In genomic region chr14:104880584-104881210, GRCh38 we compare ENCODE assay signal across 17 cellular contexts. TPM values are rescaled to one million over a fixed set of nuclear protein-coding genes. Genes with fewer than 3 reads are reported as not detected.
"Had no signal": no experiment of that assay in that cellular context is flagged by ENCODE, and none has a peak within 500 bp of the region (broad histone marks: within the 10 kb centered on the region; RNA-seq: fewer than 3 reads in every experiment).

No MANE protein-coding gene starts in this region.

- H3K4me3 Mint-ChIP-seq: activated CD4-positive, alpha-beta memory T cell treated with anti-CD3 and anti-CD28 coated beads for 36 hours; activated CD8-positive, alpha-beta memory T cell treated with anti-CD3 and anti-CD28 coated beads, Interleukin-2, amount 10 ng/mL, durations not matched to agents 7 days and 5 days; activated naive CD8-positive, alpha-beta T cell treated with anti-CD3 and anti-CD28 coated beads, Interleukin-2, amount 10 ng/mL, durations not matched to agents 7 days and 5 days; natural killer cell; stimulated activated naive CD8-positive, alpha-beta T cell treated with anti-CD3 and anti-CD28 coated beads, Interleukin-15, Interleukin-2, amounts not matched to agents 100 ng/mL and 50 ng/mL, for 24 hours had no signal

- H3K27me3 Mint-ChIP-seq: activated CD4-positive, alpha-beta memory T cell treated with anti-CD3 and anti-CD28 coated beads for 36 hours; activated CD8-positive, alpha-beta memory T cell treated with anti-CD3 and anti-CD28 coated beads, Interleukin-2, amount 10 ng/mL, durations not matched to agents 7 days and 5 days; activated naive CD8-positive, alpha-beta T cell treated with anti-CD3 and anti-CD28 coated beads, Interleukin-2, amount 10 ng/mL, durations not matched to agents 7 days and 5 days; stimulated activated naive CD8-positive, alpha-beta T cell treated with anti-CD3 and anti-CD28 coated beads, Interleukin-15, Interleukin-2, amounts not matched to agents 100 ng/mL and 50 ng/mL, for 24 hours had no signal

- H3K27ac ChIP-seq: body of pancreas, esophagus muscularis mucosa, gastroesophageal sphincter, lower lobe of right lung, tibial nerve, vagina had no signal

- H3K27ac Mint-ChIP-seq: activated CD4-positive, alpha-beta memory T cell treated with anti-CD3 and anti-CD28 coated beads for 36 hours; activated CD8-positive, alpha-beta memory T cell treated with anti-CD3 and anti-CD28 coated beads, Interleukin-2, amount 10 ng/mL, durations not matched to agents 7 days and 5 days; activated naive CD8-positive, alpha-beta T cell treated with anti-CD3 and anti-CD28 coated beads, Interleukin-2, amount 10 ng/mL, durations not matched to agents 7 days and 5 days; natural killer cell; stimulated activated naive CD8-positive, alpha-beta T cell treated with anti-CD3 and anti-CD28 coated beads, Interleukin-15, Interleukin-2, amounts not matched to agents 100 ng/mL and 50 ng/mL, for 24 hours had no signal

- H3K4me1 Mint-ChIP-seq: activated CD8-positive, alpha-beta memory T cell treated with anti-CD3 and anti-CD28 coated beads, Interleukin-2, amount 10 ng/mL, durations not matched to agents 7 days and 5 days; activated naive CD8-positive, alpha-beta T cell treated with anti-CD3 and anti-CD28 coated beads, Interleukin-2, amount 10 ng/mL, durations not matched to agents 7 days and 5 days; natural killer cell had no signal

- H3K9me3 Mint-ChIP-seq: activated CD4-positive, alpha-beta memory T cell treated with anti-CD3 and anti-CD28 coated beads for 36 hours; activated naive CD8-positive, alpha-beta T cell treated with anti-CD3 and anti-CD28 coated beads, Interleukin-2, amount 10 ng/mL, durations not matched to agents 7 days and 5 days; natural killer cell; stimulated activated naive CD8-positive, alpha-beta T cell treated with anti-CD3 and anti-CD28 coated beads, Interleukin-15, Interleukin-2, amounts not matched to agents 100 ng/mL and 50 ng/mL, for 24 hours had no signal

- H3K9me3 ChIP-seq: body of pancreas, esophagus muscularis mucosa, gastroesophageal sphincter, lower lobe of right lung, tibial nerve, vagina had no signal

- H3K27me3 ChIP-seq: body of pancreas, esophagus muscularis mucosa, gastroesophageal sphincter, tibial nerve, vagina had no signal

- H3K4me1 ChIP-seq: body of pancreas, gastroesophageal sphincter, lower lobe of right lung, tibial nerve, vagina had no signal

- DNase-seq: activated CD4-positive, alpha-beta memory T cell treated with anti-CD3 and anti-CD28 coated beads for 36 hours; activated CD4-positive, alpha-beta T cell treated with anti-CD3 and anti-CD28 coated beads for 4 hours; activated CD8-positive, alpha-beta memory T cell treated with anti-CD3 and anti-CD28 coated beads, Interleukin-2, amount 10 ng/mL, durations not matched to agents 7 days and 5 days; activated naive CD8-positive, alpha-beta T cell treated with anti-CD3 and anti-CD28 coated beads, Interleukin-2, amount 10 ng/mL, durations not matched to agents 7 days and 5 days; amygdala; cerebellar nuclear complex; effector CD8-positive, alpha-beta T cell; natural killer cell; nucleus accumbens had no signal

- H3K4me3 ChIP-seq: body of pancreas, esophagus muscularis mucosa, gastroesophageal sphincter, lower lobe of right lung, tibial nerve, vagina had no signal

- H3K36me3 Mint-ChIP-seq: activated CD4-positive, alpha-beta memory T cell treated with anti-CD3 and anti-CD28 coated beads for 36 hours; activated CD8-positive, alpha-beta memory T cell treated with anti-CD3 and anti-CD28 coated beads, Interleukin-2, amount 10 ng/mL, durations not matched to agents 7 days and 5 days; activated naive CD8-positive, alpha-beta T cell treated with anti-CD3 and anti-CD28 coated beads, Interleukin-2, amount 10 ng/mL, durations not matched to agents 7 days and 5 days; natural killer cell had no signal

- FAIRE-seq: endothelial cell of umbilical vein had no signal

RNA-seq across cellular contexts. Expression of gene PLD4, which starts 44.0 kb away (rescaled TPM):
- total RNA-seq: activated CD4-positive, alpha-beta memory T cell treated with anti-CD3 and anti-CD28 coated beads for 36 hours; activated CD8-positive, alpha-beta memory T cell treated with anti-CD3 and anti-CD28 coated beads, Interleukin-2, amount 10 ng/mL, durations not matched to agents 7 days and 5 days; body of pancreas; vagina had no signal
